ENCODE assay signal across 1 cellular context in the genomic region with DNA sequence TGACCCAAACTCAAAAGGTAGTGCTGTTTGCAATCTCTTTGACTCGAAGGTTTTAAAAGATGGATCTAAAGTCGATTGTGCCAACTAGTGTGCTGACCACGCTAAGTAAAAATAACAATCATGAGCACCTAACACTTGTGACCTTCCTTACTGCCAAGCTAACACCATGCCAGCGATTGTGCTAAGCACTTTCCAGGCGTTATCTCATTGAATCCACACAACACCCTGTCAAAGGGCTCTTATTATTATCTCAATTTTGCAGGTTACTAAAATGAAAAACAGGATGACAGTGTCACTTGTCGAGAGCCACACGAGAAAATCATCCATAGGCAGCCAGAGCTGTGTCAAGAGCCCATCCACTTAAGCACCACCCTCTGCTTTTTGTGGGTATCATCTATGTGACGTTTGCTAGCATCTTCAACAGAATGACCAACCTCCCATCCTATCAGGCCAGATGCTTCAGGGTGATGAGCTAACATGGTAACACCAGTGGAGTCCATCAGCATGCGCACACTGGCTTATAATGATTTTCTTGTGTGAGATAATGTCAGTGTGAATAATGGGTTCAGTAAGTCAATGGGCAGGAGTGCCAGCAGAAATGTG.
TF ChIP-seq lines count a peak whose summit lies in the region.

No MANE protein-coding gene starts in this region.

TF ChIP-seq in IMR-90, 13 proteins besides CTCF, POLR2A, EP300 and RAD21:
- TF ChIP-seq MAZ (IDR thresholded peaks at IDR 0.05; ENCODE audit: borderline replicate concordance, low read depth, low read length) (no peak), CEBPB (IDR thresholded peaks at IDR 0.05; ENCODE audit: low read depth, low read length) (no peak), NFE2L2 (IDR thresholded peaks at IDR 0.05; ENCODE audit: low read depth, low read length) (no peak), SMC3 (IDR thresholded peaks at IDR 0.05; ENCODE audit: low read depth, low read length) (no peak), BHLHE40 (IDR thresholded peaks at IDR 0.05; ENCODE audit: low read depth, low read length) (no peak), FOS (IDR thresholded peaks at IDR 0.05; ENCODE audit: low read depth, low read length) (no peak)
- TF ChIP-seq, protein P1, sequence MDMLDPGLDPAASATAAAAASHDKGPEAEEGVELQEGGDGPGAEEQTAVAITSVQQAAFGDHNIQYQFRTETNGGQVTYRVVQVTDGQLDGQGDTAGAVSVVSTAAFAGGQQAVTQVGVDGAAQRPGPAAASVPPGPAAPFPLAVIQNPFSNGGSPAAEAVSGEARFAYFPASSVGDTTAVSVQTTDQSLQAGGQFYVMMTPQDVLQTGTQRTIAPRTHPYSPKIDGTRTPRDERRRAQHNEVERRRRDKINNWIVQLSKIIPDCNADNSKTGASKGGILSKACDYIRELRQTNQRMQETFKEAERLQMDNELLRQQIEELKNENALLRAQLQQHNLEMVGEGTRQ (IDR thresholded peaks at IDR 0.05; ENCODE audit: low read depth, low read length) = no peak
TF ChIP-seq in IMR-90: peak in this region for 0.
